ENCODE assay signal across 9 cellular contexts in genomic region chr3:48426944-48427629, GRCh38. TPM values are rescaled to one million over a fixed set of nuclear protein-coding genes. Genes with fewer than 3 reads are reported as not detected.
A peak's percentile ranks its signal among the peaks of the same experiment; 100 is the strongest.
DNase-seq lines count a peak whose midpoint lies in the region; ATAC-seq and TF ChIP-seq lines count a peak whose summit lies in the region.
"Had no signal": no experiment of that assay in that cellular context is flagged by ENCODE, and none has a peak within 500 bp of the region (broad histone marks: within the 10 kb centered on the region; RNA-seq: fewer than 3 reads in every experiment).

No MANE protein-coding gene starts in this region.

- TF ChIP-seq CTCF in HFFc6 (IDR thresholded peaks at IDR 0.05), result no peak
- TF ChIP-seq CTCF in lower lobe of right lung (IDR thresholded peaks at IDR 0.05), result no peak

- H3K27me3 ChIP-seq in lower lobe of right lung (ENCODE audit: low read depth) (peaks cover 4% of the 10 kb centered on the region), stomach smooth muscle (ENCODE audit: control insufficient read depth in 1 of 2, insufficient read depth in 2 of 2, low read length in 2 of 2) (no peaks in the 10 kb centered on the region)

- peaks cover 14% of the 10 kb centered on the region for H3K36me3 ChIP-seq in lower lobe of right lung
- H3K36me3 ChIP-seq in stomach smooth muscle (ENCODE audit: control insufficient read depth in 2 of 2, insufficient read depth in 2 of 2, low read length in 2 of 2), result peaks cover 2% of the 10 kb centered on the region in 2 donors

- H3K9ac ChIP-seq in stomach smooth muscle (ENCODE audit: low read length in 2 of 2), result peak overlapping the region; percentile 75 to 76

- H3K27ac Mint-ChIP-seq in HFFc6, result no peak overlapping the region
- H3K27ac Mint-ChIP-seq: activated naive CD4-positive, alpha-beta T cell treated with anti-CD3 and anti-CD28 coated beads for 36 hours had no signal

- ATAC-seq in lower lobe of right lung, result no peak

- H3K4me1 ChIP-seq in lower lobe of right lung, result peaks cover 50% of the 10 kb centered on the region
- peaks cover 76% of the 10 kb centered on the region for H3K4me1 ChIP-seq in stomach smooth muscle (ENCODE audit: control insufficient read depth, insufficient read depth, low read length)

- peaks cover 6% of the 10 kb centered on the region for H3K36me3 Mint-ChIP-seq in HFFc6 (ENCODE audit: low read depth)

- H3K27me3 Mint-ChIP-seq in HFFc6 (ENCODE audit: insufficient read depth), result no peaks in the 10 kb centered on the region

- H3K27ac ChIP-seq in cingulate gyrus (ENCODE audit: low read depth, low read length), result peak overlapping the region; percentile 99
- peak overlapping the region; percentile 89 for H3K27ac ChIP-seq in lower lobe of right lung
- H3K27ac ChIP-seq in stomach smooth muscle (ENCODE audit: low read length), result peak overlapping the region; percentile 92

- H3K4me3 ChIP-seq in lower lobe of right lung, result peak overlapping the region; percentile 86
- peak overlapping the region; percentile 34 to 76 for H3K4me3 ChIP-seq in stomach smooth muscle (ENCODE audit: low read length in 2 of 2)

- no peaks in the 10 kb centered on the region for H3K9me3 ChIP-seq in lower lobe of right lung
- H3K9me3 ChIP-seq in stomach smooth muscle (ENCODE audit: control insufficient read depth in 2 of 2, low read length in 2 of 2), result no peaks in the 10 kb centered on the region

- H3K4me3 Mint-ChIP-seq in HFFc6, result peak overlapping the region; percentile 1; the same call in 1 of the 2 replicates

- intact Hi-C loops in lower lobe of right lung (cut with DNase I), result no loop called here

- H3K4me1 Mint-ChIP-seq in HFFc6 (ENCODE audit: low read depth), result peaks cover 39% of the 10 kb centered on the region

- DNase-seq in HFFc6, result no peak
- DNase-seq in lower lobe of right lung, result no peak
- no peak for DNase-seq in NCI-H1092 (lab: John Stamatoyannopoulos, UW)
- DNase-seq in NOMO-1 (lab: John Stamatoyannopoulos, UW; ENCODE audit: unreplicated experiment in 2 of 2), result no peak
- no peak for DNase-seq in NCI-H774 (lab: John Stamatoyannopoulos, UW)
- no peak for DNase-seq in HK-2 (ENCODE audit: unreplicated experiment)
- DNase-seq: activated naive CD4-positive, alpha-beta T cell treated with anti-CD3 and anti-CD28 coated beads for 36 hours had no signal

- no peaks in the 10 kb centered on the region for H3K9me3 Mint-ChIP-seq in HFFc6
- H3K9me3 Mint-ChIP-seq: activated naive CD4-positive, alpha-beta T cell treated with anti-CD3 and anti-CD28 coated beads for 36 hours had no signal

RNA-seq across cellular contexts. Expression of gene PLXNB1, which starts 2.8 kb away (rescaled TPM):
- 10 to 100 TPM; 11.1 to 15.5 (median 12.8) TPM for total RNA-seq in HFFc6 (2021; fragmentation: NEBNext Ultra II Directional; extraction: Animal tissue kit (Norgen Biotek cat#: 25700))
- 94.3 TPM for total RNA-seq in lower lobe of right lung

RNA-seq across cellular contexts. Expression of gene CCDC51, which starts 12.8 kb away (rescaled TPM):
- total RNA-seq in HFFc6 (2021; fragmentation: NEBNext Ultra II Directional; extraction: Animal tissue kit (Norgen Biotek cat#: 25700)), result 10 to 100 TPM; 10.1 to 15.3 (median 12.5) TPM
- total RNA-seq in lower lobe of right lung, result 8.6 TPM

RNA-seq across cellular contexts. Expression of gene TMA7, which starts 13.0 kb away (rescaled TPM):
- total RNA-seq in HFFc6 (2021; fragmentation: NEBNext Ultra II Directional; extraction: Animal tissue kit (Norgen Biotek cat#: 25700)), result 100 to 1,000 TPM; 213 to 341 (median 280) TPM
- total RNA-seq in lower lobe of right lung, result 153 TPM

RNA-seq across cellular contexts. Expression of gene ATRIP, which starts 19.4 kb away (rescaled TPM):
- total RNA-seq in HFFc6 (2021; fragmentation: NEBNext Ultra II Directional; extraction: Animal tissue kit (Norgen Biotek cat#: 25700)), result 10 to 100 TPM in 1 of 6 experiments, 1 to 10 TPM in 5; 7.0 to 10.5 (median 8.2) TPM
- 5.9 TPM for total RNA-seq in lower lobe of right lung

RNA-seq across cellular contexts. Expression of gene FBXW12, which starts 55.1 kb away (rescaled TPM):
- total RNA-seq in HFFc6 (2021; fragmentation: NEBNext Ultra II Directional; extraction: Animal tissue kit (Norgen Biotek cat#: 25700)), result not detected
- not detected for total RNA-seq in lower lobe of right lung
- total RNA-seq: activated naive CD4-positive, alpha-beta T cell treated with anti-CD3 and anti-CD28 coated beads for 36 hours had no signal
